ENCODE assay signal across 2 cellular contexts in genomic region chr11:110763249-110764011, GRCh38.
TF ChIP-seq lines count a peak whose summit lies in the region.

No MANE protein-coding gene starts in this region.

TF ChIP-seq in HEK293, 187 proteins besides CTCF, POLR2A, EP300 and RAD21 (continued from another document and continues in another):
- peak; percentile 43 for TF ChIP-seq FEZF1 (tag by site-specific recombination; IDR thresholded peaks at IDR 0.05)
- TF ChIP-seq ZNF571 (tag by site-specific recombination; IDR thresholded peaks at IDR 0.05) = no peak
- TF ChIP-seq PRDM1 (tag by site-specific recombination; IDR thresholded peaks at IDR 0.05) = no peak
- TF ChIP-seq KLF17 (tag by site-specific recombination; IDR thresholded peaks at IDR 0.05) = no peak
- TF ChIP-seq ZNF596 (tag by site-specific recombination; IDR thresholded peaks at IDR 0.05) = 0 out of 2 replicates have a peak, but pooled peaks have one; percentile 27
- peak; percentile 31; the same call in 1 of the 2 replicates for TF ChIP-seq WT1 (tag by site-specific recombination; IDR thresholded peaks at IDR 0.05)
- peak; percentile 85 for TF ChIP-seq PRDM6 (tag by site-specific recombination; IDR thresholded peaks at IDR 0.05)
- no peak for TF ChIP-seq SCRT1 (tag by site-specific recombination; IDR thresholded peaks at IDR 0.05; ENCODE audit: borderline replicate concordance)
- no peak for TF ChIP-seq OVOL3 (tag by site-specific recombination; IDR thresholded peaks at IDR 0.05)
- no peak for TF ChIP-seq ZBTB21 (tag by site-specific recombination; IDR thresholded peaks at IDR 0.05)
- no peak for TF ChIP-seq SP3 (tag by site-specific recombination; IDR thresholded peaks at IDR 0.05)
- no peak for TF ChIP-seq ZNF266 (tag by site-specific recombination; IDR thresholded peaks at IDR 0.05; ENCODE audit: low read depth)
- TF ChIP-seq ZNF791 (tag by site-specific recombination; IDR thresholded peaks at IDR 0.05) = no peak
- TF ChIP-seq, protein P1, sequence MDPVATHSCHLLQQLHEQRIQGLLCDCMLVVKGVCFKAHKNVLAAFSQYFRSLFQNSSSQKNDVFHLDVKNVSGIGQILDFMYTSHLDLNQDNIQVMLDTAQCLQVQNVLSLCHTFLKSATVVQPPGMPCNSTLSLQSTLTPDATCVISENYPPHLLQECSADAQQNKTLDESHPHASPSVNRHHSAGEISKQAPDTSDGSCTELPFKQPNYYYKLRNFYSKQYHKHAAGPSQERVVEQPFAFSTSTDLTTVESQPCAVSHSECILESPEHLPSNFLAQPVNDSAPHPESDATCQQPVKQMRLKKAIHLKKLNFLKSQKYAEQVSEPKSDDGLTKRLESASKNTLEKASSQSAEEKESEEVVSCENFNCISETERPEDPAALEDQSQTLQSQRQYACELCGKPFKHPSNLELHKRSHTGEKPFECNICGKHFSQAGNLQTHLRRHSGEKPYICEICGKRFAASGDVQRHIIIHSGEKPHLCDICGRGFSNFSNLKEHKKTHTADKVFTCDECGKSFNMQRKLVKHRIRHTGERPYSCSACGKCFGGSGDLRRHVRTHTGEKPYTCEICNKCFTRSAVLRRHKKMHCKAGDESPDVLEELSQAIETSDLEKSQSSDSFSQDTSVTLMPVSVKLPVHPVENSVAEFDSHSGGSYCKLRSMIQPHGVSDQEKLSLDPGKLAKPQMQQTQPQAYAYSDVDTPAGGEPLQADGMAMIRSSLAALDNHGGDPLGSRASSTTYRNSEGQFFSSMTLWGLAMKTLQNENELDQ (tag by site-specific recombination; IDR thresholded peaks at IDR 0.05; ENCODE audit: low read depth) = peak; percentile 81
- TF ChIP-seq, protein P2, sequence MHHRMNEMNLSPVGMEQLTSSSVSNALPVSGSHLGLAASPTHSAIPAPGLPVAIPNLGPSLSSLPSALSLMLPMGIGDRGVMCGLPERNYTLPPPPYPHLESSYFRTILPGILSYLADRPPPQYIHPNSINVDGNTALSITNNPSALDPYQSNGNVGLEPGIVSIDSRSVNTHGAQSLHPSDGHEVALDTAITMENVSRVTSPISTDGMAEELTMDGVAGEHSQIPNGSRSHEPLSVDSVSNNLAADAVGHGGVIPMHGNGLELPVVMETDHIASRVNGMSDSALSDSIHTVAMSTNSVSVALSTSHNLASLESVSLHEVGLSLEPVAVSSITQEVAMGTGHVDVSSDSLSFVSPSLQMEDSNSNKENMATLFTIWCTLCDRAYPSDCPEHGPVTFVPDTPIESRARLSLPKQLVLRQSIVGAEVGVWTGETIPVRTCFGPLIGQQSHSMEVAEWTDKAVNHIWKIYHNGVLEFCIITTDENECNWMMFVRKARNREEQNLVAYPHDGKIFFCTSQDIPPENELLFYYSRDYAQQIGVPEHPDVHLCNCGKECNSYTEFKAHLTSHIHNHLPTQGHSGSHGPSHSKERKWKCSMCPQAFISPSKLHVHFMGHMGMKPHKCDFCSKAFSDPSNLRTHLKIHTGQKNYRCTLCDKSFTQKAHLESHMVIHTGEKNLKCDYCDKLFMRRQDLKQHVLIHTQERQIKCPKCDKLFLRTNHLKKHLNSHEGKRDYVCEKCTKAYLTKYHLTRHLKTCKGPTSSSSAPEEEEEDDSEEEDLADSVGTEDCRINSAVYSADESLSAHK (tag by site-specific recombination; IDR thresholded peaks at IDR 0.05) = no peak
- TF ChIP-seq ZBTB44 (tag by site-specific recombination; IDR thresholded peaks at IDR 0.05) = peak; percentile 94
- TF ChIP-seq GLIS1 (tag by site-specific recombination; IDR thresholded peaks at IDR 0.05) = 0 out of 2 replicates have a peak, but pooled peaks have one; percentile 14
- TF ChIP-seq ZFHX2 (tag by site-specific recombination; conservative IDR thresholded peaks at IDR 0.05) = peak; percentile 46; the same call in 1 of the 2 replicates

TF ChIP-seq in liver, 16 proteins besides CTCF, POLR2A, EP300 and RAD21 (continued from another document):
- TF ChIP-seq EGR1 (IDR thresholded peaks at IDR 0.05; ENCODE audit: low read depth in 2 of 2) (peak; percentile 98 to 99), NR2F2 (IDR thresholded peaks at IDR 0.05) (no peak), FOXA1 (IDR thresholded peaks at IDR 0.05) (peak; percentile 92), HNF4A (conservative IDR thresholded peaks at IDR 0.05) (peak; percentile 90 to 93), TAF1 (conservative IDR thresholded peaks at IDR 0.05) (no peak), YY1 (IDR thresholded peaks at IDR 0.05) (peak; percentile 66), GABPA (IDR thresholded peaks at IDR 0.05 in 1 of 2, conservative IDR thresholded peaks at IDR 0.05 in 1 of 2) (no peak), FOXA2 (IDR thresholded peaks at IDR 0.05) (peak; percentile 90), HNF4G (IDR thresholded peaks at IDR 0.05) (peak; percentile 61), ZBTB33 (IDR thresholded peaks at IDR 0.05) (peak; percentile 80), JUND (IDR thresholded peaks at IDR 0.05) (peak; percentile 41 to 79), SP1 (IDR thresholded peaks at IDR 0.05) (peak; percentile 97)
- TF ChIP-seq, protein P3, sequence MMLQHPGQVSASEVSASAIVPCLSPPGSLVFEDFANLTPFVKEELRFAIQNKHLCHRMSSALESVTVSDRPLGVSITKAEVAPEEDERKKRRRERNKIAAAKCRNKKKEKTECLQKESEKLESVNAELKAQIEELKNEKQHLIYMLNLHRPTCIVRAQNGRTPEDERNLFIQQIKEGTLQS (IDR thresholded peaks at IDR 0.05) = peak; percentile 50
- TF ChIP-seq, protein P4, sequence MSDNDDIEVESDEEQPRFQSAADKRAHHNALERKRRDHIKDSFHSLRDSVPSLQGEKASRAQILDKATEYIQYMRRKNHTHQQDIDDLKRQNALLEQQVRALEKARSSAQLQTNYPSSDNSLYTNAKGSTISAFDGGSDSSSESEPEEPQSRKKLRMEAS (IDR thresholded peaks at IDR 0.05) = peak; percentile 79
